Comparison of ENCODE assay signal across 17 cellular contexts in the genomic region with DNA sequence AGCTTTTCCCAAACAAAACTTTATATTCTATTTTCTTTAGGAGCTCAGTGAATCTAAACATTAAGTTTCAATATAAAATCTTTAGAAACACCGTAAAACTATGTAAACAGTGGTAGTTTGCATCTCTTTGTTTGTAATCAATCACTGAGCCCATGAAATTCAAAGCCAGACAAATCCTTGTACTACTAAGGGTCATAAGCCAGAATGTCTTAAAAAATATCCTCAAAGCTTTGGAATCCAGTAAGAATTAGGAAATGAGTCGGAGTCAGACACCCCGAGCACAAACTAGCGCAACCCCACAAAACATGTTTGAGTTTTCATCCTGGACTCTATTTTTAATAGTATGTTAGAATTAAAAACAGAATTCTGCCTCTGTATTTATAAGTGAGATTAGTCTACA.
"Had no signal": no experiment of that assay in that cellular context is flagged by ENCODE, and none has a peak within 500 bp of the region (broad histone marks: within the 10 kb centered on the region; RNA-seq: fewer than 3 reads in every experiment).

No MANE protein-coding gene starts in this region.

- H3K4me3 ChIP-seq: mucosa of descending colon, psoas muscle had no signal

- H3K27ac ChIP-seq: psoas muscle had no signal

- ATAC-seq: activated CD4-positive, CD25-positive, alpha-beta regulatory T cell treated with anti-CD3 and anti-CD28 coated beads, Interleukin-2, amount 50 U/mL, for 24 hours; activated CD8-positive, alpha-beta T cell treated with anti-CD3 and anti-CD28 coated beads, Interleukin-2, amount 10 ng/mL, durations not matched to agents 7 days and 5 days; mucosa of descending colon; psoas muscle; right cardiac atrium; stimulated activated memory B cell treated with anti-CD40 and anti-IgM and Interleukin-4, amounts not matched to agents 10 μg/mL and 1 μg/mL and 100 μg/mL, for 72 hours had no signal

- DNase-seq: activated CD4-positive, alpha-beta T cell treated with anti-CD3 and anti-CD28 coated beads, Interleukin-2, amount 10 ng/mL, durations not matched to agents 7 days and 5 days; activated CD8-positive, alpha-beta T cell treated with anti-CD3 and anti-CD28 coated beads, Interleukin-2, amount 10 ng/mL, durations not matched to agents 7 days and 5 days; activated naive CD4-positive, alpha-beta T cell treated with anti-CD3 and anti-CD28 coated beads for 36 hours; activated T-cell treated with anti-CD3 and anti-CD28 coated beads, Interleukin-2, amount 50 U/mL, for 24 hours; anterior cingulate cortex; central memory CD4-positive, alpha-beta T cell; effector CD8-positive, alpha-beta T cell; foreskin melanocyte; head of caudate nucleus; kidney glomerular epithelial cell; mucosa of descending colon; naive B cell; psoas muscle; right cardiac atrium; stimulated activated CD4-positive, alpha-beta T cell treated with anti-CD3 and anti-CD28 coated beads, Interleukin-4, amount 100 ng/mL, for 24 hours had no signal

- H3K9me3 ChIP-seq: mucosa of descending colon, psoas muscle had no signal

- H3K4me1 ChIP-seq: psoas muscle had no signal
